28 cellular contexts compared by ENCODE assay signal in the genomic region with DNA sequence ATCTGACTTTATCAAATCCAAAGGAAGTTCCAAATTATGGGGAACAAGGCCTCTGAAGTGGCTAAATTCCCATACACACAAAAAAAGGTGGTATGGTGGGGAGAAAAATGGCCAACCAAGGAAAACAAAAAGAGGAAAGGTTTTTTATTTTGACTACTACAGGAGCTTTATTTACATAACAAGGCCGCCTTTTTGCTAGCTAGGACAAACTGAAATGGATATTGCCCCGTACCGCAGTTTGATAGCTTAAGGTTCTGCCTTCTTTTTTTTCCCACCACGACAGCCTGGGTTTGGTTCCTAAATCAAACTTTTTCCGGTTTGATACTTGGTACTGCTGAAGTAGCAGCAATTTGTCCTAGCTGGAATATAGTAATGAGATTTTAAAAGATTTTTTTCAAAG.
"Had no signal": no experiment of that assay in that cellular context is flagged by ENCODE, and none has a peak within 500 bp of the region (broad histone marks: within the 10 kb centered on the region; RNA-seq: fewer than 3 reads in every experiment).

No MANE protein-coding gene starts in this region.

- H3K4me1 Mint-ChIP-seq: nephron progenitor cell; stimulated activated effector memory CD8-positive, alpha-beta T cell treated with anti-CD3 and anti-CD28 coated beads, Interleukin-12 subunit alpha, Interleukin-12 subunit beta, amount 100 ng/mL, for 72 hours had no signal

- H3K4me3 Mint-ChIP-seq: dendritic cell treated with granulocyte-macrophage colony-stimulating factor and Interleukin-4, amounts not matched to agents 40 ng/mL and 50 ng/mL, for 4 days; naive thymus-derived CD4-positive, alpha-beta T cell; nephron progenitor cell; stimulated activated effector memory CD8-positive, alpha-beta T cell treated with anti-CD3 and anti-CD28 coated beads, Interleukin-12 subunit alpha, Interleukin-12 subunit beta, amount 100 ng/mL, for 72 hours; type B pancreatic cell had no signal

- H3K4me1 ChIP-seq: colonic mucosa, esophagus muscularis mucosa, heart right ventricle, left lung, psoas muscle, sigmoid colon, testis, tibial artery had no signal

- DNase-seq: colonic mucosa; effector memory CD4-positive, alpha-beta T cell; foreskin melanocyte; glutamatergic neuron; heart right ventricle; hippocampal formation; left cardiac atrium; left lung; mesenchymal stem cell; midbrain; naive thymus-derived CD4-positive, alpha-beta T cell; nephron progenitor cell; occipital lobe; ovary; posterior cingulate gyrus; psoas muscle; right cardiac atrium; sigmoid colon; stimulated activated CD4-positive, alpha-beta T cell treated with anti-CD3 and anti-CD28 coated beads, Interleukin-2, amount 100 ng/mL, for 24 hours; stimulated activated CD4-positive, alpha-beta T cell treated with anti-CD3 and anti-CD28 coated beads, Interleukin-4, amount 100 ng/mL, for 24 hours; stimulated activated naive CD4-positive, alpha-beta T cell treated with Interleukin-2 at 50 U/mL for 16 hours; substantia nigra; testis; tibial artery had no signal

- H3K27me3 ChIP-seq: colonic mucosa, esophagus muscularis mucosa, ovary, sigmoid colon, testis, tibial artery had no signal

- H3K36me3 ChIP-seq: colonic mucosa, esophagus muscularis mucosa, heart right ventricle, left lung, ovary, sigmoid colon, tibial artery had no signal

- H3K9me3 Mint-ChIP-seq: dendritic cell treated with granulocyte-macrophage colony-stimulating factor and Interleukin-4, amounts not matched to agents 40 ng/mL and 50 ng/mL, for 4 days; nephron progenitor cell; stimulated activated effector memory CD8-positive, alpha-beta T cell treated with anti-CD3 and anti-CD28 coated beads, Interleukin-12 subunit alpha, Interleukin-12 subunit beta, amount 100 ng/mL, for 72 hours; type B pancreatic cell had no signal

- ATAC-seq: heart right ventricle; left cardiac atrium; left lung; naive thymus-derived CD4-positive, alpha-beta T cell; psoas muscle; right cardiac atrium; stimulated activated effector memory CD8-positive, alpha-beta T cell treated with anti-CD3 and anti-CD28 coated beads, Interleukin-12 subunit alpha, Interleukin-12 subunit beta, amount 100 ng/mL, for 72 hours had no signal

- H3K36me3 Mint-ChIP-seq: naive thymus-derived CD4-positive, alpha-beta T cell; stimulated activated effector memory CD8-positive, alpha-beta T cell treated with anti-CD3 and anti-CD28 coated beads, Interleukin-12 subunit alpha, Interleukin-12 subunit beta, amount 100 ng/mL, for 72 hours; type B pancreatic cell had no signal

- H3K9me3 ChIP-seq: colonic mucosa, esophagus muscularis mucosa, heart right ventricle, left lung, ovary, psoas muscle, sigmoid colon, testis, tibial artery had no signal

- H3K4me3 ChIP-seq: colonic mucosa, esophagus muscularis mucosa, heart right ventricle, left lung, ovary, psoas muscle, sigmoid colon, testis, tibial artery had no signal

- H3K27ac Mint-ChIP-seq: dendritic cell treated with granulocyte-macrophage colony-stimulating factor and Interleukin-4, amounts not matched to agents 40 ng/mL and 50 ng/mL, for 4 days; naive thymus-derived CD4-positive, alpha-beta T cell; nephron progenitor cell; stimulated activated effector memory CD8-positive, alpha-beta T cell treated with anti-CD3 and anti-CD28 coated beads, Interleukin-12 subunit alpha, Interleukin-12 subunit beta, amount 100 ng/mL, for 72 hours; type B pancreatic cell had no signal

- H3K27ac ChIP-seq: colonic mucosa, esophagus muscularis mucosa, heart right ventricle, left lung, ovary, psoas muscle, sigmoid colon, testis, tibial artery had no signal
